Comparison of ENCODE assay signal across 1 cellular context in genomic region chr9:89648247-89649000, GRCh38.
A peak's percentile ranks its signal among the peaks of the same experiment; 100 is the strongest.
TF ChIP-seq lines count a peak whose summit lies in the region.

No MANE protein-coding gene starts in this region.

TF ChIP-seq in HepG2, 621 proteins besides CTCF, POLR2A, EP300 and RAD21 (continued from another document):
- TF ChIP-seq ARID5B (CRISPR knock-in tag; IDR thresholded peaks at IDR 0.05) (peak; percentile 91), ZNF329 (CRISPR knock-in tag; IDR thresholded peaks at IDR 0.05; ENCODE audit: low read depth) (no peak), NR2F6 (IDR thresholded peaks at IDR 0.05) (peak; percentile 96), NR2F6 (CRISPR knock-in tag; IDR thresholded peaks at IDR 0.05) (peak; percentile 93), HBP1 (CRISPR knock-in tag; IDR thresholded peaks at IDR 0.05; ENCODE audit: low read depth) (no peak), ZKSCAN1 (IDR thresholded peaks at IDR 0.05; ENCODE audit: low read length) (no peak), AHDC1 (CRISPR knock-in tag; IDR thresholded peaks at IDR 0.05; ENCODE audit: borderline replicate concordance) (peak; percentile 82; the same call in 1 of the 2 replicates), NR2C2 (CRISPR knock-in tag; IDR thresholded peaks at IDR 0.05; ENCODE audit: borderline replicate concordance) (peak; percentile 88), KLF12 (CRISPR knock-in tag; IDR thresholded peaks at IDR 0.05; ENCODE audit: borderline replicate concordance) (no peak), ZNF546 (CRISPR knock-in tag; conservative IDR thresholded peaks at IDR 0.05) (no peak), ZNF800 (CRISPR knock-in tag; IDR thresholded peaks at IDR 0.05) (0 out of 2 replicates have a peak, but pooled peaks have one; percentile 32), ZNF577 (CRISPR knock-in tag; IDR thresholded peaks at IDR 0.05; ENCODE audit: borderline replicate concordance, low read depth) (no peak), NFKB2 (CRISPR knock-in tag; IDR thresholded peaks at IDR 0.05; ENCODE audit: borderline replicate concordance) (no peak), ZNF160 (CRISPR knock-in tag; IDR thresholded peaks at IDR 0.05) (no peak; the same call in 1 of the 2 replicates), ZNF672 (CRISPR knock-in tag; IDR thresholded peaks at IDR 0.05) (no peak), CC2D1A (CRISPR knock-in tag; IDR thresholded peaks at IDR 0.05) (no peak), CEBPZ (IDR thresholded peaks at IDR 0.05; ENCODE audit: low read length) (no peak), ATF4 (CRISPR knock-in tag; IDR thresholded peaks at IDR 0.05) (peak in 1 of 2 experiments; percentile 93; a peak in 2 of 4 replicates), ETV5 (CRISPR knock-in tag; IDR thresholded peaks at IDR 0.05; ENCODE audit: borderline replicate concordance) (peak; percentile 88; the same call in 1 of the 2 replicates), E2F5 (CRISPR knock-in tag; conservative IDR thresholded peaks at IDR 0.05) (no peak), ZBTB46 (CRISPR knock-in tag; IDR thresholded peaks at IDR 0.05; ENCODE audit: borderline replicate concordance) (no peak)
